21 cellular contexts compared by ENCODE assay signal in the genomic region with DNA sequence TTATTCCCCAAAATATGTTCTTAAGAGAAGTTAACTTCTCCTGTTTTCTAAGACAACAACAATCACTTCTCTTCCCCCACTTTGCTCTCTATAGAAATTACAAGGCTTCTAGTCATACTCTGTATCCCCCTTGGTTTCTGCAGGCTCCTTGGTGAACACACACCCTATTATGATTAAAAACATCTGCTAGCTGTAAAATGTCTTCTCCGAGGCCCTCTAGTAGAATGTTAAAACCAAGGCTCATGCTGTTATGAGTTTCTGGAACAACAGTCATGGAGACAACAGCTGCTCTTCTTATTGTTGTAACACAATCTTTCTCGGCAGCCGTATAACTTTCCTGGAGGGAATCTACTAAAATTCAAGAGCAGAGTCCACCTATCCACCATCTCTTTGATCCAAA.
"Had no signal": no experiment of that assay in that cellular context is flagged by ENCODE, and none has a peak within 500 bp of the region (broad histone marks: within the 10 kb centered on the region; RNA-seq: fewer than 3 reads in every experiment).

No MANE protein-coding gene starts in this region.

- H3K9me3 Mint-ChIP-seq: activated naive CD4-positive, alpha-beta T cell treated with anti-CD3 and anti-CD28 coated beads, Interleukin-2, amount 10 ng/mL, durations not matched to agents 7 days and 5 days; activated T-cell treated with anti-CD3 and anti-CD28 coated beads, Interleukin-2, amount 50 U/mL, for 4 hours; dendritic cell treated with granulocyte-macrophage colony-stimulating factor and Interleukin-4, amounts not matched to agents 40 ng/mL and 50 ng/mL, for 4 days; stimulated activated naive CD8-positive, alpha-beta T cell treated with anti-CD3 and anti-CD28 coated beads, Interleukin-15, Interleukin-2, amounts not matched to agents 100 ng/mL and 50 ng/mL, for 24 hours; T-helper 1 cell treated with Interleukin-12 subunit alpha and Interleukin-12 subunit beta and Interleukin-4 antibody, amounts not matched to agents 30 μg/mL and 1 μg/mL, for 36 hours had no signal

- H3K4me3 Mint-ChIP-seq: activated naive CD4-positive, alpha-beta T cell treated with anti-CD3 and anti-CD28 coated beads, Interleukin-2, amount 10 ng/mL, durations not matched to agents 7 days and 5 days; activated naive CD8-positive, alpha-beta T cell treated with anti-CD3 and anti-CD28 coated beads, Interleukin-2, amount 50 U/mL, for 24 hours; activated T-cell treated with anti-CD3 and anti-CD28 coated beads, Interleukin-2, amount 50 U/mL, for 4 hours; dendritic cell treated with granulocyte-macrophage colony-stimulating factor and Interleukin-4, amounts not matched to agents 40 ng/mL and 50 ng/mL, for 4 days; neural crest cell; stimulated activated naive CD8-positive, alpha-beta T cell treated with anti-CD3 and anti-CD28 coated beads, Interleukin-15, Interleukin-2, amounts not matched to agents 100 ng/mL and 50 ng/mL, for 24 hours; T-helper 1 cell treated with Interleukin-12 subunit alpha and Interleukin-12 subunit beta and Interleukin-4 antibody, amounts not matched to agents 30 μg/mL and 1 μg/mL, for 36 hours had no signal

- ATAC-seq: activated CD4-positive, CD25-positive, alpha-beta regulatory T cell treated with anti-CD3 and anti-CD28 coated beads, Interleukin-2, amount 50 U/mL, for 24 hours; activated naive CD8-positive, alpha-beta T cell treated with anti-CD3 and anti-CD28 coated beads, Interleukin-2, amount 50 U/mL, for 24 hours; activated T-cell treated with anti-CD3 and anti-CD28 coated beads, Interleukin-2, amount 50 U/mL, for 4 hours; foreskin keratinocyte; left lobe of liver had no signal

- H3K4me3 ChIP-seq: ascending aorta, breast epithelium, esophagus muscularis mucosa, prostate gland, right atrium auricular region, transverse colon had no signal

- H3K4me1 Mint-ChIP-seq: activated naive CD4-positive, alpha-beta T cell treated with anti-CD3 and anti-CD28 coated beads, Interleukin-2, amount 10 ng/mL, durations not matched to agents 7 days and 5 days; activated naive CD8-positive, alpha-beta T cell treated with anti-CD3 and anti-CD28 coated beads, Interleukin-2, amount 50 U/mL, for 24 hours; neural crest cell had no signal

- DNase-seq: activated CD4-positive, alpha-beta T cell treated with anti-CD3 and anti-CD28 coated beads, Interleukin-2, amount 50 U/mL, for 1 hour; activated CD8-positive, alpha-beta memory T cell treated with anti-CD3 and anti-CD28 coated beads, Interleukin-2, amount 50 U/mL, for 4 hours; activated effector memory CD4-positive, alpha-beta T cell treated with Interleukin-2 at 50 U/mL for 16 hours; activated naive CD4-positive, alpha-beta T cell treated with anti-CD3 and anti-CD28 coated beads, Interleukin-2, amount 10 ng/mL, durations not matched to agents 7 days and 5 days; activated naive CD8-positive, alpha-beta T cell treated with anti-CD3 and anti-CD28 coated beads, Interleukin-2, amount 50 U/mL, for 24 hours; activated T-cell treated with anti-CD3 and anti-CD28 coated beads, Interleukin-2, amount 50 U/mL, for 4 hours; cerebellar nuclear complex; effector CD8-positive, alpha-beta T cell; foreskin keratinocyte; transverse colon had no signal

- H3K36me3 Mint-ChIP-seq: activated naive CD4-positive, alpha-beta T cell treated with anti-CD3 and anti-CD28 coated beads, Interleukin-2, amount 10 ng/mL, durations not matched to agents 7 days and 5 days had no signal

- H3K27me3 Mint-ChIP-seq: dendritic cell treated with granulocyte-macrophage colony-stimulating factor and Interleukin-4, amounts not matched to agents 40 ng/mL and 50 ng/mL, for 4 days; stimulated activated naive CD8-positive, alpha-beta T cell treated with anti-CD3 and anti-CD28 coated beads, Interleukin-15, Interleukin-2, amounts not matched to agents 100 ng/mL and 50 ng/mL, for 24 hours had no signal

- H3K27ac Mint-ChIP-seq: activated naive CD4-positive, alpha-beta T cell treated with anti-CD3 and anti-CD28 coated beads, Interleukin-2, amount 10 ng/mL, durations not matched to agents 7 days and 5 days; activated naive CD8-positive, alpha-beta T cell treated with anti-CD3 and anti-CD28 coated beads, Interleukin-2, amount 50 U/mL, for 24 hours; dendritic cell treated with granulocyte-macrophage colony-stimulating factor and Interleukin-4, amounts not matched to agents 40 ng/mL and 50 ng/mL, for 4 days; stimulated activated naive CD8-positive, alpha-beta T cell treated with anti-CD3 and anti-CD28 coated beads, Interleukin-15, Interleukin-2, amounts not matched to agents 100 ng/mL and 50 ng/mL, for 24 hours; T-helper 1 cell treated with Interleukin-12 subunit alpha and Interleukin-12 subunit beta and Interleukin-4 antibody, amounts not matched to agents 30 μg/mL and 1 μg/mL, for 36 hours had no signal
